In genomic region chr2:24272161-24272802, GRCh38 we compare ENCODE assay signal across 20 cellular contexts.
DNase-seq lines count a peak whose midpoint lies in the region; ATAC-seq, FAIRE-seq and TF ChIP-seq lines count a peak whose summit lies in the region.
"Had no signal": no experiment of that assay in that cellular context is flagged by ENCODE, and none has a peak within 500 bp of the region (broad histone marks: within the 10 kb centered on the region; RNA-seq: fewer than 3 reads in every experiment).

No MANE protein-coding gene starts in this region.

- no peak for TF ChIP-seq CTCF in right atrium auricular region (IDR thresholded peaks at IDR 0.05)

- DNase-seq in Right ventricle myocardium inferior (ENCODE audit: missing footprints) (no peak), right atrium auricular region (ENCODE audit: low spot score) (no peak), lung microvascular endothelial cell (ENCODE audit: low read depth in 2 of 2) (peak; percentile 42 to 67), ecto neural progenitor cell (ENCODE audit: low spot score) (no peak), small intestine (no peak)
- DNase-seq: Calu3; CD4-positive, CD25-positive, alpha-beta regulatory T cell; H9; Karpas-422; NCI-H1417; NCI-H1930; NCI-H510A; NCI-H82 had no signal

- no peak overlapping the region for H3K9ac ChIP-seq in subcutaneous abdominal adipose tissue (ENCODE audit: low read length in 5 of 5)

- FAIRE-seq in small intestine (lab: Jason Lieb, UNC): no peak
- FAIRE-seq: GM12878, GM18507, RCC 7860 had no signal

- no peak overlapping the region for H3K4me3 Mint-ChIP-seq in dendritic cell treated with granulocyte-macrophage colony-stimulating factor and Interleukin-4, amounts not matched to agents 40 ng/mL and 50 ng/mL, for 4 days
- H3K4me3 Mint-ChIP-seq: H9 had no signal

- WGBS in small intestine, 3 donors: 95 to 98% (median 98%) methylated on average over 2 of the region's 2 CpGs

- H3K27ac Mint-ChIP-seq in dendritic cell treated with granulocyte-macrophage colony-stimulating factor and Interleukin-4, amounts not matched to agents 40 ng/mL and 50 ng/mL, for 4 days: peak overlapping the region; percentile 43

- H3K27me3 Mint-ChIP-seq in dendritic cell treated with granulocyte-macrophage colony-stimulating factor and Interleukin-4, amounts not matched to agents 40 ng/mL and 50 ng/mL, for 4 days: no peaks in the 10 kb centered on the region
- H3K27me3 Mint-ChIP-seq: CD4-positive, CD25-positive, alpha-beta regulatory T cell had no signal

- no peak overlapping the region for H3K4me3 ChIP-seq in right atrium auricular region
- no peak overlapping the region for H3K4me3 ChIP-seq in subcutaneous abdominal adipose tissue (ENCODE audit: low read depth in 1 of 5, low read length in 5 of 5)
- no peak overlapping the region for H3K4me3 ChIP-seq in small intestine (ENCODE audit: low read depth in 1 of 2, low read length in 2 of 2)
- H3K4me3 ChIP-seq: A549, GM12878 had no signal

- H3K9me3 ChIP-seq in right atrium auricular region (no peaks in the 10 kb centered on the region), subcutaneous abdominal adipose tissue (ENCODE audit: control insufficient read depth in 5 of 5, low read length in 5 of 5) (no peaks in the 10 kb centered on the region), small intestine (ENCODE audit: control insufficient read depth, low read depth) (no peaks in the 10 kb centered on the region)
- H3K9me3 ChIP-seq: A549 had no signal

- H3K36me3 ChIP-seq in right atrium auricular region: peaks cover 36% of the 10 kb centered on the region
- H3K36me3 ChIP-seq in subcutaneous abdominal adipose tissue (ENCODE audit: control insufficient read depth in 5 of 5, insufficient read depth in 5 of 5, low read length in 5 of 5): peaks cover 18 to 43% (median 36%) of the 10 kb centered on the region in 5 donors
- H3K36me3 ChIP-seq in small intestine (ENCODE audit: control insufficient read depth in 2 of 2, insufficient read depth in 2 of 2, low read length in 2 of 2): peaks cover 5 to 16% of the 10 kb centered on the region in 2 donors

- peak overlapping the region in 1 of 2 donors; percentile 15 for H3K27ac ChIP-seq in right atrium auricular region
- H3K27ac ChIP-seq in subcutaneous abdominal adipose tissue (ENCODE audit: low read depth, low read length): peak overlapping the region; percentile 11
- no peak overlapping the region for H3K27ac ChIP-seq in small intestine (ENCODE audit: low read depth in 1 of 2, low read length in 1 of 2)
- H3K27ac ChIP-seq: A549 had no signal

- ATAC-seq in Right ventricle myocardium inferior: peak; percentile 42
- no peak for ATAC-seq in GM19324 (IDR thresholded peaks at IDR 0.05; ENCODE audit: low FRiP score, unreplicated experiment)
- ATAC-seq: A549, GM12878 had no signal

- peaks cover 37% of the 10 kb centered on the region for H3K4me1 Mint-ChIP-seq in dendritic cell treated with granulocyte-macrophage colony-stimulating factor and Interleukin-4, amounts not matched to agents 40 ng/mL and 50 ng/mL, for 4 days (ENCODE audit: low read depth)

- H3K9me3 Mint-ChIP-seq in dendritic cell treated with granulocyte-macrophage colony-stimulating factor and Interleukin-4, amounts not matched to agents 40 ng/mL and 50 ng/mL, for 4 days: no peaks in the 10 kb centered on the region
- H3K9me3 Mint-ChIP-seq: H9 had no signal

- peaks cover 82% of the 10 kb centered on the region for H3K36me3 Mint-ChIP-seq in dendritic cell treated with granulocyte-macrophage colony-stimulating factor and Interleukin-4, amounts not matched to agents 40 ng/mL and 50 ng/mL, for 4 days (ENCODE audit: low read depth)

- no peaks in the 10 kb centered on the region for H3K27me3 ChIP-seq in right atrium auricular region
- H3K27me3 ChIP-seq in subcutaneous abdominal adipose tissue (ENCODE audit: control insufficient read depth in 5 of 5, insufficient read depth in 4 of 5, low read length in 5 of 5): no peaks in the 10 kb centered on the region
- no peaks in the 10 kb centered on the region for H3K27me3 ChIP-seq in small intestine (ENCODE audit: control insufficient read depth in 2 of 2, insufficient read depth in 2 of 2, low read length in 2 of 2)

- H3K4me1 ChIP-seq in right atrium auricular region (peaks cover 0 to 14% of the 10 kb centered on the region in 2 donors), subcutaneous abdominal adipose tissue (ENCODE audit: control insufficient read depth in 5 of 5, insufficient read depth in 5 of 5, low read length in 5 of 5) (peaks cover 0 to 25% (median 17%) of the 10 kb centered on the region in 5 donors), small intestine (ENCODE audit: control insufficient read depth in 2 of 2, insufficient read depth in 1 of 2, low read depth in 1 of 2, low read length in 1 of 2) (no peaks in the 10 kb centered on the region)

- intact Hi-C loops in Right ventricle myocardium inferior (cut with DNase I): no loop called here
- intact Hi-C loops in dendritic cell treated with granulocyte-macrophage colony-stimulating factor and Interleukin-4, amounts not matched to agents 40 ng/mL and 50 ng/mL, for 4 days (cut with micrococcal nuclease): no loop called here

Comparison
In these comparisons a context has a peak if more than half of its experiments do, and no peak if none do; other contexts are left out.
1. DNase-seq: peak in lung microvascular endothelial cell (2 of 2); none in Right ventricle myocardium inferior (single experiment), right atrium auricular region (single experiment), ecto neural progenitor cell (single experiment) and small intestine (single experiment).